In genomic region chr10:109964318-109964717, GRCh38 we compare ENCODE assay signal across 1 cellular context.
TF ChIP-seq lines count a peak whose summit lies in the region.

No MANE protein-coding gene starts in this region.

TF ChIP-seq in HEK293, 187 proteins besides CTCF, POLR2A, EP300 and RAD21:
- TF ChIP-seq ZNF362 (tag by site-specific recombination; IDR thresholded peaks at IDR 0.05) (no peak), ZNF747 (tag by site-specific recombination; IDR thresholded peaks at IDR 0.05) (no peak), ZNF335 (tag by site-specific recombination; conservative IDR thresholded peaks at IDR 0.05) (no peak), ZNF624 (tag by site-specific recombination; IDR thresholded peaks at IDR 0.05) (no peak), ZNF121 (tag by site-specific recombination; IDR thresholded peaks at IDR 0.05) (peak; percentile 94), ZNF692 (tag by site-specific recombination; IDR thresholded peaks at IDR 0.05) (no peak), ZBTB11 (tag by site-specific recombination; conservative IDR thresholded peaks at IDR 0.05; ENCODE audit: low read depth) (no peak), ZNF645 (tag by site-specific recombination; IDR thresholded peaks at IDR 0.05) (no peak)
TF ChIP-seq in HEK293: peak in this region for 1.
